8 cellular contexts compared by ENCODE assay signal in genomic region chr4:153643406-153644016, GRCh38.
A peak's percentile ranks its signal among the peaks of the same experiment; 100 is the strongest.
DNase-seq lines count a peak whose midpoint lies in the region; ATAC-seq lines count a peak whose summit lies in the region.

No MANE protein-coding gene starts in this region.

- DNase-seq in GDM1 (lab: John Stamatoyannopoulos, UW) (peak; percentile 18), NCI-H526 treated with DMSO at 0.1 percent for 48 hours (lab: John Stamatoyannopoulos, UW) (peak; percentile 71), T47D (ENCODE audit: low read depth in 1 of 2, low spot score in 1 of 2) (peak; percentile 19 to 53), memory B cell (ENCODE audit: low spot score in 2 of 2) (peak in 1 of 2 donors; percentile 45), NCI-H187 treated with DMSO at 0.1 percent for 48 hours (lab: John Stamatoyannopoulos, UW) (no peak)
- DNase-seq in activated T-cell treated with anti-CD3 and anti-CD28 coated beads, Interleukin-2, amount 50 U/mL, for 48 hours: no peak

- H3K36me3 Mint-ChIP-seq in memory B cell: peaks cover under 1% of the 10 kb centered on the region

- H3K27ac Mint-ChIP-seq in memory B cell: no peak overlapping the region

- peaks cover under 1% of the 10 kb centered on the region for H3K9me3 Mint-ChIP-seq in memory B cell

- in situ Hi-C loops in T47D (cut with HindIII; ENCODE audit: low pct_unique_long_range_greater_than_20kb, low sequenced_read_pairs): no loop called here

- no peaks in the 10 kb centered on the region for H3K27me3 Mint-ChIP-seq in memory B cell

- peak; percentile 89 for ATAC-seq in GM21360 (IDR thresholded peaks at IDR 0.05; ENCODE audit: unreplicated experiment)
- ATAC-seq in HG03520 (IDR thresholded peaks at IDR 0.05; ENCODE audit: unreplicated experiment): peak; percentile 87
- peak; percentile 98 for ATAC-seq in memory B cell (ENCODE audit: low read depth)

- no peak overlapping the region for H3K4me3 Mint-ChIP-seq in memory B cell

- peaks cover 22% of the 10 kb centered on the region for H3K4me1 Mint-ChIP-seq in memory B cell

Comparison
In these comparisons a context has a peak if more than half of its experiments do, and no peak if none do; other contexts are left out.
1. DNase-seq: peak in GDM1 (single experiment), NCI-H526 treated with DMSO at 0.1 percent for 48 hours (single experiment) and T47D (2 of 2); none in activated T-cell treated with anti-CD3 and anti-CD28 coated beads, Interleukin-2, amount 50 U/mL, for 48 hours (0 of 2) and NCI-H187 treated with DMSO at 0.1 percent for 48 hours (single experiment).
2. Peak in every context shown above with its lines, with median percentiles within 50 percentile points of each other: ATAC-seq.